ENCODE assay signal across 1 cellular context in genomic region chr2:42116195-42117181, GRCh38.
A peak's percentile ranks its signal among the peaks of the same experiment; 100 is the strongest.
TF ChIP-seq lines count a peak whose summit lies in the region.

No MANE protein-coding gene starts in this region.

TF ChIP-seq in HepG2, 621 proteins besides CTCF, POLR2A, EP300 and RAD21 (continued from another document and continues in another):
- TF ChIP-seq SPEN (CRISPR knock-in tag; IDR thresholded peaks at IDR 0.05; ENCODE audit: low read depth) (peak; percentile 47; the same call in 1 of the 2 replicates), MXI1 (IDR thresholded peaks at IDR 0.05; ENCODE audit: borderline replicate concordance, low read depth, low read length) (0 out of 3 replicates have a peak, but pooled peaks have one; percentile 15), MNT (IDR thresholded peaks at IDR 0.05) (no peak; the same call in 1 of the 2 replicates), ZNF546 (CRISPR knock-in tag; conservative IDR thresholded peaks at IDR 0.05) (no peak), MBNL3 (CRISPR knock-in tag; conservative IDR thresholded peaks at IDR 0.05) (no peak), ZNF160 (CRISPR knock-in tag; IDR thresholded peaks at IDR 0.05) (no peak), SP140L (CRISPR knock-in tag; IDR thresholded peaks at IDR 0.05; ENCODE audit: borderline replicate concordance) (no peak), ZNF367 (CRISPR knock-in tag; IDR thresholded peaks at IDR 0.05; ENCODE audit: borderline replicate concordance) (no peak), ZNF431 (CRISPR knock-in tag; IDR thresholded peaks at IDR 0.05; ENCODE audit: borderline replicate concordance, low read depth) (peak; percentile 69; the same call in 1 of the 2 replicates), TGIF2 (CRISPR knock-in tag; IDR thresholded peaks at IDR 0.05) (0 out of 2 replicates have a peak, but pooled peaks have one; percentile 28), EED (CRISPR knock-in tag; IDR thresholded peaks at IDR 0.05) (no peak), ZNF558 (CRISPR knock-in tag; IDR thresholded peaks at IDR 0.05; ENCODE audit: borderline replicate concordance) (0 out of 2 replicates have a peak, but pooled peaks have one; percentile 64), CBX5 (CRISPR knock-in tag; IDR thresholded peaks at IDR 0.05; ENCODE audit: borderline replicate concordance) (no peak), ZNF292 (CRISPR knock-in tag; IDR thresholded peaks at IDR 0.05; ENCODE audit: borderline replicate concordance, low read depth) (peak; percentile 70), ZNF547 (CRISPR knock-in tag; IDR thresholded peaks at IDR 0.05) (no peak), RORA (CRISPR knock-in tag; IDR thresholded peaks at IDR 0.05) (0 out of 2 replicates have a peak, but pooled peaks have one; percentile 83), SIN3B (IDR thresholded peaks at IDR 0.05; ENCODE audit: low read length) (no peak), MLLT10 (CRISPR knock-in tag; IDR thresholded peaks at IDR 0.05) (no peak), ETV5 (CRISPR knock-in tag; IDR thresholded peaks at IDR 0.05; ENCODE audit: borderline replicate concordance) (peak; percentile 88; the same call in 1 of the 2 replicates), ARNTL (CRISPR knock-in tag; IDR thresholded peaks at IDR 0.05) (no peak), PRDM4 (CRISPR knock-in tag; IDR thresholded peaks at IDR 0.05; ENCODE audit: borderline replicate concordance) (no peak), CREB1 (IDR thresholded peaks at IDR 0.05) (no peak), CREB1 (CRISPR knock-in tag; IDR thresholded peaks at IDR 0.05) (peak; percentile 70; the same call in 1 of the 2 replicates), ZNF772 (CRISPR knock-in tag; IDR thresholded peaks at IDR 0.05) (no peak; the same call in 1 of the 2 replicates), ELF3 (CRISPR knock-in tag; IDR thresholded peaks at IDR 0.05) (peak; percentile 93), ZSCAN5A (CRISPR knock-in tag; IDR thresholded peaks at IDR 0.05; ENCODE audit: borderline replicate concordance) (no peak), SNRNP70 (IDR thresholded peaks at IDR 0.05; ENCODE audit: low read depth, low read length) (no peak), TBX2 (CRISPR knock-in tag; IDR thresholded peaks at IDR 0.05; ENCODE audit: borderline replicate concordance) (peak; percentile 78), ZBTB8A (CRISPR knock-in tag; IDR thresholded peaks at IDR 0.05; ENCODE audit: borderline replicate concordance, low read depth) (no peak), CBX2 (IDR thresholded peaks at IDR 0.05; ENCODE audit: low read depth, low read length) (no peak), CBX2 (CRISPR knock-in tag; IDR thresholded peaks at IDR 0.05; ENCODE audit: low read depth) (no peak), CENPX (CRISPR knock-in tag; IDR thresholded peaks at IDR 0.05) (no peak), NFE2L2 (IDR thresholded peaks at IDR 0.05; ENCODE audit: low read length) (no peak), PAXIP1 (CRISPR knock-in tag; conservative IDR thresholded peaks at IDR 0.05) (peak; percentile 97), CEBPB (IDR thresholded peaks at IDR 0.05; ENCODE audit: borderline replicate concordance, low read depth, low read length) (peak; percentile 45; the same call in 1 of the 2 replicates), ZNF605 (CRISPR knock-in tag; IDR thresholded peaks at IDR 0.05) (no peak; the same call in 1 of the 2 replicates), RBM22 (optimal IDR thresholded peaks at IDR 0.05; ENCODE audit: low read length) (no peak), ZBTB39 (CRISPR knock-in tag; IDR thresholded peaks at IDR 0.05) (no peak), JUN (CRISPR knock-in tag; IDR thresholded peaks at IDR 0.05) (0 out of 2 replicates have a peak, but pooled peaks have one; percentile 40), MED8 (CRISPR knock-in tag; IDR thresholded peaks at IDR 0.05; ENCODE audit: insufficient replicate concordance) (peak; percentile 98), CENPT (CRISPR knock-in tag; IDR thresholded peaks at IDR 0.05; ENCODE audit: low read depth) (no peak), ZNF580 (CRISPR knock-in tag; IDR thresholded peaks at IDR 0.05; ENCODE audit: borderline replicate concordance, low read depth) (no peak), DPF2 (CRISPR knock-in tag; IDR thresholded peaks at IDR 0.05; ENCODE audit: borderline replicate concordance, low read depth) (0 out of 2 replicates have a peak, but pooled peaks have one; percentile 84)
- TF ChIP-seq, protein P1, sequence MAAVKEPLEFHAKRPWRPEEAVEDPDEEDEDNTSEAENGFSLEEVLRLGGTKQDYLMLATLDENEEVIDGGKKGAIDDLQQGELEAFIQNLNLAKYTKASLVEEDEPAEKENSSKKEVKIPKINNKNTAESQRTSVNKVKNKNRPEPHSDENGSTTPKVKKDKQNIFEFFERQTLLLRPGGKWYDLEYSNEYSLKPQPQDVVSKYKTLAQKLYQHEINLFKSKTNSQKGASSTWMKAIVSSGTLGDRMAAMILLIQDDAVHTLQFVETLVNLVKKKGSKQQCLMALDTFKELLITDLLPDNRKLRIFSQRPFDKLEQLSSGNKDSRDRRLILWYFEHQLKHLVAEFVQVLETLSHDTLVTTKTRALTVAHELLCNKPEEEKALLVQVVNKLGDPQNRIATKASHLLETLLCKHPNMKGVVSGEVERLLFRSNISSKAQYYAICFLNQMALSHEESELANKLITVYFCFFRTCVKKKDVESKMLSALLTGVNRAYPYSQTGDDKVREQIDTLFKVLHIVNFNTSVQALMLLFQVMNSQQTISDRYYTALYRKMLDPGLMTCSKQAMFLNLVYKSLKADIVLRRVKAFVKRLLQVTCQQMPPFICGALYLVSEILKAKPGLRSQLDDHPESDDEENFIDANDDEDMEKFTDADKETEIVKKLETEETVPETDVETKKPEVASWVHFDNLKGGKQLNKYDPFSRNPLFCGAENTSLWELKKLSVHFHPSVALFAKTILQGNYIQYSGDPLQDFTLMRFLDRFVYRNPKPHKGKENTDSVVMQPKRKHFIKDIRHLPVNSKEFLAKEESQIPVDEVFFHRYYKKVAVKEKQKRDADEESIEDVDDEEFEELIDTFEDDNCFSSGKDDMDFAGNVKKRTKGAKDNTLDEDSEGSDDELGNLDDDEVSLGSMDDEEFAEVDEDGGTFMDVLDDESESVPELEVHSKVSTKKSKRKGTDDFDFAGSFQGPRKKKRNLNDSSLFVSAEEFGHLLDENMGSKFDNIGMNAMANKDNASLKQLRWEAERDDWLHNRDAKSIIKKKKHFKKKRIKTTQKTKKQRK (IDR thresholded peaks at IDR 0.05; ENCODE audit: low read length), result no peak
- TF ChIP-seq, protein P2, sequence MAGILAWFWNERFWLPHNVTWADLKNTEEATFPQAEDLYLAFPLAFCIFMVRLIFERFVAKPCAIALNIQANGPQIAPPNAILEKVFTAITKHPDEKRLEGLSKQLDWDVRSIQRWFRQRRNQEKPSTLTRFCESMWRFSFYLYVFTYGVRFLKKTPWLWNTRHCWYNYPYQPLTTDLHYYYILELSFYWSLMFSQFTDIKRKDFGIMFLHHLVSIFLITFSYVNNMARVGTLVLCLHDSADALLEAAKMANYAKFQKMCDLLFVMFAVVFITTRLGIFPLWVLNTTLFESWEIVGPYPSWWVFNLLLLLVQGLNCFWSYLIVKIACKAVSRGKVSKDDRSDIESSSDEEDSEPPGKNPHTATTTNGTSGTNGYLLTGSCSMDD (CRISPR knock-in tag; IDR thresholded peaks at IDR 0.05), result no peak
- TF ChIP-seq, protein P3, sequence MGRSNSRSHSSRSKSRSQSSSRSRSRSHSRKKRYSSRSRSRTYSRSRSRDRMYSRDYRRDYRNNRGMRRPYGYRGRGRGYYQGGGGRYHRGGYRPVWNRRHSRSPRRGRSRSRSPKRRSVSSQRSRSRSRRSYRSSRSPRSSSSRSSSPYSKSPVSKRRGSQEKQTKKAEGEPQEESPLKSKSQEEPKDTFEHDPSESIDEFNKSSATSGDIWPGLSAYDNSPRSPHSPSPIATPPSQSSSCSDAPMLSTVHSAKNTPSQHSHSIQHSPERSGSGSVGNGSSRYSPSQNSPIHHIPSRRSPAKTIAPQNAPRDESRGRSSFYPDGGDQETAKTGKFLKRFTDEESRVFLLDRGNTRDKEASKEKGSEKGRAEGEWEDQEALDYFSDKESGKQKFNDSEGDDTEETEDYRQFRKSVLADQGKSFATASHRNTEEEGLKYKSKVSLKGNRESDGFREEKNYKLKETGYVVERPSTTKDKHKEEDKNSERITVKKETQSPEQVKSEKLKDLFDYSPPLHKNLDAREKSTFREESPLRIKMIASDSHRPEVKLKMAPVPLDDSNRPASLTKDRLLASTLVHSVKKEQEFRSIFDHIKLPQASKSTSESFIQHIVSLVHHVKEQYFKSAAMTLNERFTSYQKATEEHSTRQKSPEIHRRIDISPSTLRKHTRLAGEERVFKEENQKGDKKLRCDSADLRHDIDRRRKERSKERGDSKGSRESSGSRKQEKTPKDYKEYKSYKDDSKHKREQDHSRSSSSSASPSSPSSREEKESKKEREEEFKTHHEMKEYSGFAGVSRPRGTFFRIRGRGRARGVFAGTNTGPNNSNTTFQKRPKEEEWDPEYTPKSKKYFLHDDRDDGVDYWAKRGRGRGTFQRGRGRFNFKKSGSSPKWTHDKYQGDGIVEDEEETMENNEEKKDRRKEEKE (IDR thresholded peaks at IDR 0.05), result no peak
